16 cellular contexts compared by ENCODE assay signal in the genomic region with DNA sequence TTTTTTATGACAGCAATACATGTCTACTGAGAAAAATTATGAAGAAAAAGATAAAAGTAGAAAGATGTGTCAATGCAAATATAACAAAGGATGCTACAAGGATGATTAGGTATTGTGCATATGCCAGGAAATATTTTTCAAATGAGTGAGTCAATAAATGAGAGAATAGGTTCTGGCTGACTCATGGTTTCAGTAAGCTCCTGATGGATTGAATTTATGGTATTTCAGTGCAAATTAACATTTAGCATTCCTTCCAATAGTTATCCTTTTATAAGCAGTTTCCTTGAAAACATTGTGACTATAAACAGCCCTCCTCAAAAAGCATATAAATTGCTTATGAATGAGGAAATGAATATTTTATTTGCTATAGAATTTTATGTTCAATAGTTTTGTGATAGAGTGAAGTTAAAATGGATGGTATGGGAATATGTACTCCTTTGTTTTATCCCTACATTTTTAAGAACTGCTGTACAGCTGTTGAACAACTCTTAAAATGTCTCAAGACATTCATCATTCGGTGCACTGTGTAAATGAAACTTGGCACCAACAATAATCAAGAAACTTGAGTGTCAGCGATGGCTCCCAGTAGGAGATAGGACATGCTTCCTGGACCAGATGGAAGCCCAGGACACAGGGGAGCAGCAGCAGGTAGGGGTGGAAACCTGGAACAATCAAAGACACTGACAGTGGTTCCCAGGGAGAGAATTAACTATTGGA.
DNase-seq lines count a peak whose midpoint lies in the region; ATAC-seq, FAIRE-seq and TF ChIP-seq lines count a peak whose summit lies in the region.
"Had no signal": no experiment of that assay in that cellular context is flagged by ENCODE, and none has a peak within 500 bp of the region (broad histone marks: within the 10 kb centered on the region; RNA-seq: fewer than 3 reads in every experiment).

No MANE protein-coding gene starts in this region.

- H2BK120ac ChIP-seq in mesenchymal stem cell (ENCODE audit: low read depth, low read length), result no peak overlapping the region

- H3K27me3 ChIP-seq in bronchial epithelial cell (ENCODE audit: control insufficient read depth, insufficient read depth, low read length) (no peaks in the 10 kb centered on the region), mesenchymal stem cell (ENCODE audit: control insufficient read depth in 1 of 2, insufficient read depth in 1 of 2, low read length in 2 of 2) (no peaks in the 10 kb centered on the region), right cardiac atrium (ENCODE audit: control insufficient read depth, insufficient read depth) (no peaks in the 10 kb centered on the region)
- H3K27me3 ChIP-seq: MG63, right lobe of liver, stomach had no signal

- H2AK5ac ChIP-seq in mesenchymal stem cell (ENCODE audit: low read length, severe bottlenecking), result peak overlapping the region; percentile 86

- H3K4me1 ChIP-seq in mesenchymal stem cell (ENCODE audit: control insufficient read depth, insufficient read depth, low read depth, low read length) (peaks cover 2% of the 10 kb centered on the region), right cardiac atrium (ENCODE audit: control insufficient read depth, insufficient read depth, low read length) (no peaks in the 10 kb centered on the region)
- H3K4me1 ChIP-seq: Caco-2, right lobe of liver, stomach had no signal

- H3K9me3 ChIP-seq in mesenchymal stem cell (ENCODE audit: control insufficient read depth, low read length), result no peaks in the 10 kb centered on the region
- no peaks in the 10 kb centered on the region for H3K9me3 ChIP-seq in right cardiac atrium (ENCODE audit: control insufficient read depth, low read length)
- H3K9me3 ChIP-seq: Caco-2, MG63, right lobe of liver had no signal

- peak overlapping the region in 1 of 2 experiments; percentile 17 for H3K4ac ChIP-seq in mesenchymal stem cell (ENCODE audit: low read depth in 1 of 2, low read length in 2 of 2)

- no peak for FAIRE-seq in bronchial epithelial cell (lab: Jason Lieb, UNC)

- no peak; the same call in 1 of the 2 replicates for TF ChIP-seq EP300 in Ishikawa (IDR thresholded peaks at IDR 0.05; ENCODE audit: borderline replicate concordance)

- H4K91ac ChIP-seq in mesenchymal stem cell (ENCODE audit: low read length), result peak overlapping the region; percentile 7

- TF ChIP-seq CTCF in bronchial epithelial cell (IDR thresholded peaks at IDR 0.05; ENCODE audit: insufficient read depth, low read length, severe bottlenecking), result no peak

- H2BK12ac ChIP-seq in mesenchymal stem cell (ENCODE audit: low read length in 2 of 2), result peak overlapping the region; percentile 83 to 84

- DNase-seq in DMS53 (lab: John Stamatoyannopoulos, UW), result peak; percentile 79
- DNase-seq in bronchial epithelial cell (ENCODE audit: low read depth), result peak; percentile 91
- DNase-seq in mesenchymal stem cell, result no peak
- DNase-seq in right cardiac atrium, result no peak
- no peak for DNase-seq in stimulated activated naive CD4-positive, alpha-beta T cell treated with Interleukin-2 at 50 U/mL for 16 hours (lab: John Stamatoyannopoulos, UW)
- DNase-seq: anterior cingulate cortex; Caco-2; effector memory CD8-positive, alpha-beta T cell; hippocampal formation; MG63; nephron progenitor cell; right lobe of liver; stomach had no signal

- intact Hi-C loops in right cardiac atrium (cut with DNase I), result no loop called here

- no peak overlapping the region for H3K14ac ChIP-seq in mesenchymal stem cell (ENCODE audit: low read length in 2 of 2)

- H3K23ac ChIP-seq in mesenchymal stem cell (ENCODE audit: low read length in 2 of 2), result no peak overlapping the region

- H3K18ac ChIP-seq in mesenchymal stem cell (ENCODE audit: low read depth in 1 of 2, low read length in 2 of 2), result peak overlapping the region; percentile 70 to 78

- no peak overlapping the region for H2BK15ac ChIP-seq in mesenchymal stem cell (ENCODE audit: low read depth, poor library complexity, severe bottlenecking)

- 54% methylated on average over 2 of the region's 2 CpGs for WGBS in mesenchymal stem cell
- 74% methylated on average over 2 of the region's 2 CpGs for WGBS in right cardiac atrium

- H2AFZ ChIP-seq in mesenchymal stem cell (ENCODE audit: low read depth, low read length), result no peak overlapping the region

- no peak overlapping the region for H3K9ac ChIP-seq in mesenchymal stem cell (ENCODE audit: low read length)

- H3K79me1 ChIP-seq in mesenchymal stem cell (replicated peaks; ENCODE audit: low read length, poor library complexity, severe bottlenecking), result no peaks in the 10 kb centered on the region

- H3K27ac ChIP-seq in mesenchymal stem cell (ENCODE audit: low read length, poor library complexity, severe bottlenecking) (peak overlapping the region; percentile 44), right cardiac atrium (ENCODE audit: low read length) (no peak overlapping the region)
- H3K27ac ChIP-seq: right lobe of liver, stomach had no signal

- no peak overlapping the region for H3K4me2 ChIP-seq in mesenchymal stem cell (ENCODE audit: low read length, poor library complexity, severe bottlenecking)

- no peak overlapping the region for H2BK5ac ChIP-seq in mesenchymal stem cell (ENCODE audit: low read depth, low read length, poor library complexity, severe bottlenecking)

- no peak overlapping the region for H4K8ac ChIP-seq in mesenchymal stem cell (ENCODE audit: low read length)

- H3K4me3 ChIP-seq in bronchial epithelial cell (ENCODE audit: low read depth, low read length) (no peak overlapping the region), mesenchymal stem cell (ENCODE audit: insufficient read depth in 1 of 2, low read depth in 1 of 2, low read length in 2 of 2) (no peak overlapping the region), right cardiac atrium (ENCODE audit: low read length) (no peak overlapping the region)
- H3K4me3 ChIP-seq: MG63, right lobe of liver, stomach had no signal

- no peak for TF ChIP-seq RAD21 in Ishikawa (IDR thresholded peaks at IDR 0.05; ENCODE audit: low read depth)

- H3K36me3 ChIP-seq in bronchial epithelial cell (ENCODE audit: control insufficient read depth, insufficient read depth, low read length) (no peaks in the 10 kb centered on the region), mesenchymal stem cell (ENCODE audit: control insufficient read depth in 1 of 2, insufficient read depth in 2 of 2, low read depth in 1 of 2, low read length in 2 of 2) (no peaks in the 10 kb centered on the region)
- H3K36me3 ChIP-seq: MG63, right lobe of liver, stomach had no signal

- ATAC-seq in right cardiac atrium (no peak), HG03280 (IDR thresholded peaks at IDR 0.05; ENCODE audit: unreplicated experiment) (no peak), HG03469 (IDR thresholded peaks at IDR 0.05; ENCODE audit: unreplicated experiment) (no peak)
- ATAC-seq: effector memory CD8-positive, alpha-beta T cell; right lobe of liver had no signal

TF ChIP-seq in Ishikawa, 13 proteins besides CTCF, POLR2A, EP300 and RAD21:
- TF ChIP-seq NFIC (IDR thresholded peaks at IDR 0.05) (peak; percentile 30; the same call in 1 of the 2 replicates), ZBTB7A (IDR thresholded peaks at IDR 0.05; ENCODE audit: low read depth) (no peak), TEAD4 (IDR thresholded peaks at IDR 0.05) (0 out of 2 replicates have a peak, but pooled peaks have one; percentile 25), EGR1 (IDR thresholded peaks at IDR 0.05) (no peak), TAF1 (IDR thresholded peaks at IDR 0.05; ENCODE audit: low read depth) (no peak)
- TF ChIP-seq, protein P1, sequence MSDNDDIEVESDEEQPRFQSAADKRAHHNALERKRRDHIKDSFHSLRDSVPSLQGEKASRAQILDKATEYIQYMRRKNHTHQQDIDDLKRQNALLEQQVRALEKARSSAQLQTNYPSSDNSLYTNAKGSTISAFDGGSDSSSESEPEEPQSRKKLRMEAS (IDR thresholded peaks at IDR 0.05), result no peak

Comparison
In these comparisons a context has a peak if more than half of its experiments do, and no peak if none do; other contexts are left out.
1. DNase-seq: peak in DMS53 (single experiment) and bronchial epithelial cell (single experiment); none in mesenchymal stem cell (single experiment), right cardiac atrium (0 of 3) and stimulated activated naive CD4-positive, alpha-beta T cell treated with Interleukin-2 at 50 U/mL for 16 hours (single experiment).